8 cellular contexts compared by ENCODE assay signal in the genomic region with DNA sequence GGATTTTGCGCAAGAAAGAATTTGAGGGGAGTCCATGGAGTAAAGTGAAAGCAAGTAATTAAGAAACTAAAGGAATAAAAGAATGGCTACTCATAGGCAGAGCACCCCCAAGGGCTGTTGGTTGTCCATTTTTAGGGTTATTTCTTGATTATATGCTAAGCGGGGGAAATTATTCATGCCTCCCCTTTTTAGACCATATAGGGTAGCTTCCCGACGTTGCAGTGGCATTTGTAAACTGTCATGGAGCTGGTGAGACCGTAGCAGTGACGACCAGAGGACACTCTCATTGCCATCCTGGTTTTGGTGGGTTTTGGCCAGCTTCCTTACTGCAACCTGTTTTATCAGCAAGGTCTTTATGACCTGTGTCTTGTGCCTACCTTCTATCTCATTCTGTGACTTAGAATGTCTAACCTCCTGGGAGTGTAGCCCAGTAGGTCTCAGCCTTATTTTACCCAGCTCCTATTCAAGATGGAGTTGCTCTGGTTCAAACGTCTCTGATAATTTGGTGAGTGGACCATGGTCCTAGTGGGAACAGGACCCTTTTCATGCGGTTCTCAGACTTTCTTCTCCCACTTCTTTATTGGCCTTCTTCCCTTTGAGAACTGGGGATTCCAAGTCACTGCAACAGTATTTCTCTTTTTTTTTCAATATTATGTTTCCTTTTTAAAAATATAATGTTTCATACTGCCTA. TPM values are rescaled to one million over a fixed set of nuclear protein-coding genes. Genes with fewer than 3 reads are reported as not detected.
A peak's percentile ranks its signal among the peaks of the same experiment; 100 is the strongest.
DNase-seq lines count a peak whose midpoint lies in the region; ATAC-seq and TF ChIP-seq lines count a peak whose summit lies in the region.
"Had no signal": no experiment of that assay in that cellular context is flagged by ENCODE, and none has a peak within 500 bp of the region (broad histone marks: within the 10 kb centered on the region; RNA-seq: fewer than 3 reads in every experiment).

No MANE protein-coding gene starts in this region.

- H3K4me3 ChIP-seq in HUES48 (ENCODE audit: low read depth, low read length) (peak overlapping the region; percentile 85), gastroesophageal sphincter (peak overlapping the region in 1 of 2 donors; percentile 94)

- no peak for DNase-seq in stimulated activated effector memory CD8-positive, alpha-beta T cell treated with anti-CD3 and anti-CD28 coated beads, Interleukin-12 subunit alpha, Interleukin-12 subunit beta, amount 100 ng/mL, for 72 hours (ENCODE audit: low spot score in 2 of 2)
- no peak for DNase-seq in NCI-H2171 treated with DMSO at 0.1 percent for 48 hours (lab: John Stamatoyannopoulos, UW)
- DNase-seq in mucosa of gallbladder (ENCODE audit: low spot score), result no peak
- DNase-seq in hypothalamus (lab: John Stamatoyannopoulos, UW), result no peak

- H3K27ac ChIP-seq in HUES48 (ENCODE audit: low read depth, low read length) (no peak overlapping the region), VCaP (peak overlapping the region; percentile 99), gastroesophageal sphincter (peak overlapping the region in 3 of 4 donors; percentile 100)

- H3K4me1 ChIP-seq in HUES48 (ENCODE audit: control insufficient read depth, insufficient read depth, low read length) (peaks cover 16% of the 10 kb centered on the region), gastroesophageal sphincter (peaks cover 0 to 26% (median 3%) of the 10 kb centered on the region in 3 donors)

- peaks cover 8% of the 10 kb centered on the region; the same call in 1 of the 2 replicates for H3K27me3 ChIP-seq in HUES48 (ENCODE audit: control insufficient read depth, insufficient read depth, low read length)
- no peaks in the 10 kb centered on the region for H3K27me3 ChIP-seq in gastroesophageal sphincter

- TF ChIP-seq POLR2A in gastroesophageal sphincter (IDR thresholded peaks at IDR 0.05), result no peak

- H3K9me3 ChIP-seq in HUES48 (ENCODE audit: control insufficient read depth, insufficient read depth, low read length), result no peaks in the 10 kb centered on the region
- H3K9me3 ChIP-seq in gastroesophageal sphincter, result no peaks in the 10 kb centered on the region

- 79 to 80% methylated on average over 3 to 8 of the region's 8 CpGs for WGBS in gastroesophageal sphincter (ENCODE audit: low coverage in 1 of 2), 2 donors

- peaks cover 35% of the 10 kb centered on the region for H3K36me3 Mint-ChIP-seq in stimulated activated effector memory CD8-positive, alpha-beta T cell treated with anti-CD3 and anti-CD28 coated beads, Interleukin-12 subunit alpha, Interleukin-12 subunit beta, amount 100 ng/mL, for 72 hours

- TF ChIP-seq CTCF in VCaP (conservative IDR thresholded peaks at IDR 0.05) (no peak), gastroesophageal sphincter (IDR thresholded peaks at IDR 0.05) (no peak)

- peak overlapping the region; percentile 93 for H3K4me3 Mint-ChIP-seq in stimulated activated effector memory CD8-positive, alpha-beta T cell treated with anti-CD3 and anti-CD28 coated beads, Interleukin-12 subunit alpha, Interleukin-12 subunit beta, amount 100 ng/mL, for 72 hours

- H3K36me3 ChIP-seq in HUES48 (ENCODE audit: control insufficient read depth, insufficient read depth, low read length) (no peaks in the 10 kb centered on the region), gastroesophageal sphincter (no peaks in the 10 kb centered on the region)

- no peak for TF ChIP-seq EP300 in gastroesophageal sphincter (IDR thresholded peaks at IDR 0.05)

- peaks cover 48% of the 10 kb centered on the region for H3K4me1 Mint-ChIP-seq in stimulated activated effector memory CD8-positive, alpha-beta T cell treated with anti-CD3 and anti-CD28 coated beads, Interleukin-12 subunit alpha, Interleukin-12 subunit beta, amount 100 ng/mL, for 72 hours

- H3K27ac Mint-ChIP-seq in stimulated activated effector memory CD8-positive, alpha-beta T cell treated with anti-CD3 and anti-CD28 coated beads, Interleukin-12 subunit alpha, Interleukin-12 subunit beta, amount 100 ng/mL, for 72 hours, result peak overlapping the region; percentile 100

- no peak overlapping the region for H3K9ac ChIP-seq in HUES48 (ENCODE audit: low read depth, low read length)

- no peaks in the 10 kb centered on the region for H3K9me3 Mint-ChIP-seq in stimulated activated effector memory CD8-positive, alpha-beta T cell treated with anti-CD3 and anti-CD28 coated beads, Interleukin-12 subunit alpha, Interleukin-12 subunit beta, amount 100 ng/mL, for 72 hours
- H3K9me3 Mint-ChIP-seq: nephron progenitor cell had no signal

- ATAC-seq in gastroesophageal sphincter, result no peak
- ATAC-seq in stimulated activated effector memory CD8-positive, alpha-beta T cell treated with anti-CD3 and anti-CD28 coated beads, Interleukin-12 subunit alpha, Interleukin-12 subunit beta, amount 100 ng/mL, for 72 hours, result no peak

RNA-seq across cellular contexts. Expression of a gene that starts 1.3 kb away (rescaled TPM):
- total RNA-seq in gastroesophageal sphincter (10 to 100 TPM; 18.8 to 33.4 (median 28.4) TPM), mucosa of gallbladder (58.1 TPM)
